In genomic region chr20:32538526-32538918, GRCh38 we compare ENCODE assay signal across 9 cellular contexts. TPM values are rescaled to one million over a fixed set of nuclear protein-coding genes. Genes with fewer than 3 reads are reported as not detected.
DNase-seq lines count a peak whose midpoint lies in the region; ATAC-seq and TF ChIP-seq lines count a peak whose summit lies in the region.
"Had no signal": no experiment of that assay in that cellular context is flagged by ENCODE, and none has a peak within 500 bp of the region (broad histone marks: within the 10 kb centered on the region; RNA-seq: fewer than 3 reads in every experiment).

No MANE protein-coding gene starts in this region.

- peak; percentile 34 for DNase-seq in activated naive CD4-positive, alpha-beta T cell treated with Interleukin-2 at 50 U/mL for 16 hours
- DNase-seq in activated naive CD4-positive, alpha-beta T cell treated with anti-CD3 and anti-CD28 coated beads, Interleukin-2, amount 50 U/mL, for 16 hours: no peak
- DNase-seq in activated gamma-delta T cell treated with Interleukin-2 at 50 U/mL for 16 hours (peak; percentile 36), left kidney (ENCODE audit: low read depth, low spot score) (peak; percentile 84), type B pancreatic cell (ENCODE audit: extremely low spot score, unreplicated experiment) (no peak), putamen (ENCODE audit: low spot score) (no peak), 8988T (no peak)
- DNase-seq: activated CD4-positive, CD25-positive, alpha-beta regulatory T cell had no signal

- H3K27me3 Mint-ChIP-seq in type B pancreatic cell: peaks cover 14% of the 10 kb centered on the region

- H3K9me3 Mint-ChIP-seq in type B pancreatic cell: no peaks in the 10 kb centered on the region

- no peak for ATAC-seq in HG03439 (IDR thresholded peaks at IDR 0.05; ENCODE audit: unreplicated experiment)

- TF ChIP-seq CTCF in type B pancreatic cell (conservative IDR thresholded peaks at IDR 0.05): no peak

- no peaks in the 10 kb centered on the region for H3K36me3 Mint-ChIP-seq in type B pancreatic cell

- peak overlapping the region; percentile 55 for H3K27ac Mint-ChIP-seq in type B pancreatic cell

- peak overlapping the region; percentile 58 for H3K4me3 Mint-ChIP-seq in type B pancreatic cell

- peaks cover 59% of the 10 kb centered on the region for H3K4me1 Mint-ChIP-seq in type B pancreatic cell (ENCODE audit: unreplicated experiment)

RNA-seq across cellular contexts. Expression of gene NOL4L, which starts 46.6 kb away (rescaled TPM):
- total RNA-seq in type B pancreatic cell (ENCODE audit: low replicate concordance): 27.7 and 44.5 TPM in 2 replicates

Comparison
In these comparisons a context has a peak if more than half of its experiments do, and no peak if none do; other contexts are left out.
1. DNase-seq: peak in activated naive CD4-positive, alpha-beta T cell treated with Interleukin-2 at 50 U/mL for 16 hours (single experiment), activated gamma-delta T cell treated with Interleukin-2 at 50 U/mL for 16 hours (single experiment) and left kidney (single experiment); none in activated naive CD4-positive, alpha-beta T cell treated with anti-CD3 and anti-CD28 coated beads, Interleukin-2, amount 50 U/mL, for 16 hours (single experiment), type B pancreatic cell (single experiment), putamen (single experiment) and 8988T (single experiment).